In genomic region chr3:152309535-152310317, GRCh38 we compare ENCODE assay signal across 9 cellular contexts. TPM values are rescaled to one million over a fixed set of nuclear protein-coding genes. Genes with fewer than 3 reads are reported as not detected.
DNase-seq lines count a peak whose midpoint lies in the region; ATAC-seq and TF ChIP-seq lines count a peak whose summit lies in the region.
"Had no signal": no experiment of that assay in that cellular context is flagged by ENCODE, and none has a peak within 500 bp of the region (broad histone marks: within the 10 kb centered on the region; RNA-seq: fewer than 3 reads in every experiment).

No MANE protein-coding gene starts in this region.

- peak overlapping the region; percentile 65 for H3K4me3 Mint-ChIP-seq in T-helper 17 cell

- peak overlapping the region in 1 of 2 donors; percentile 61 for H3K9ac ChIP-seq in stomach smooth muscle (ENCODE audit: low read length in 2 of 2)

- TF ChIP-seq CTCF in fibroblast of pulmonary artery (IDR thresholded peaks at IDR 0.05; ENCODE audit: low read length, missing control alignments) (no peak), body of pancreas (IDR thresholded peaks at IDR 0.05) (no peak)

- peaks cover 52% of the 10 kb centered on the region for H3K4me1 Mint-ChIP-seq in T-helper 17 cell

- WGBS in body of pancreas, 2 donors = 64 to 69% methylated on average over 6 of the region's 6 CpGs

- ATAC-seq in activated CD4-positive, CD25-positive, alpha-beta regulatory T cell treated with anti-CD3 and anti-CD28 coated beads, Interleukin-2, amount 50 U/mL, for 24 hours = peak; percentile 98 to 99
- ATAC-seq in T-helper 17 cell (peak; percentile 77), GM18519 (IDR thresholded peaks at IDR 0.05; ENCODE audit: low FRiP score, unreplicated experiment) (no peak), body of pancreas (no peak), GM21825 (IDR thresholded peaks at IDR 0.05; ENCODE audit: unreplicated experiment) (no peak)

- TF ChIP-seq POLR2A in body of pancreas (IDR thresholded peaks at IDR 0.05) = no peak

- intact Hi-C loops in body of pancreas (cut with DNase I) = no loop called here

- H3K27me3 Mint-ChIP-seq in T-helper 17 cell = no peaks in the 10 kb centered on the region

- no peaks in the 10 kb centered on the region for H3K27me3 ChIP-seq in stomach smooth muscle (ENCODE audit: control insufficient read depth in 1 of 2, insufficient read depth in 2 of 2, low read length in 2 of 2)
- H3K27me3 ChIP-seq in body of pancreas = no peaks in the 10 kb centered on the region

- peak overlapping the region; percentile 95 for H3K27ac Mint-ChIP-seq in T-helper 17 cell

- H3K36me3 ChIP-seq in stomach smooth muscle (ENCODE audit: control insufficient read depth in 2 of 2, insufficient read depth in 2 of 2, low read length in 2 of 2) = no peaks in the 10 kb centered on the region
- H3K36me3 ChIP-seq in body of pancreas (replicated peaks in 1 of 2; ENCODE audit: insufficient read depth in 1 of 2, low read depth in 2 of 2) = no peaks in the 10 kb centered on the region

- peaks cover 3% of the 10 kb centered on the region for H3K36me3 Mint-ChIP-seq in T-helper 17 cell (ENCODE audit: low read depth)

- H3K27ac ChIP-seq in stomach smooth muscle (ENCODE audit: low read length) (peak overlapping the region; percentile 3), body of pancreas (peak overlapping the region in 1 of 4 donors; percentile 63)
- H3K27ac ChIP-seq: HL-60 had no signal

- no peak for DNase-seq in activated CD4-positive, CD25-positive, alpha-beta regulatory T cell (lab: John Stamatoyannopoulos, UW)
- DNase-seq in T-helper 17 cell (no peak), fibroblast of pulmonary artery (ENCODE audit: low read depth) (peak; percentile 68), body of pancreas (no peak)

- H3K9me3 ChIP-seq in T-helper 17 cell (ENCODE audit: control insufficient read depth, low read length, poor library complexity, severe bottlenecking) (no peaks in the 10 kb centered on the region), stomach smooth muscle (ENCODE audit: control insufficient read depth in 2 of 2, low read length in 2 of 2) (no peaks in the 10 kb centered on the region), body of pancreas (no peaks in the 10 kb centered on the region)

- H3K4me1 ChIP-seq in stomach smooth muscle (ENCODE audit: control insufficient read depth, insufficient read depth, low read length) (peaks cover 18% of the 10 kb centered on the region), body of pancreas (peaks cover 54% of the 10 kb centered on the region)

- H3K4me3 ChIP-seq in fibroblast of pulmonary artery (replicated peaks; ENCODE audit: low read depth, low read length) = no peak overlapping the region
- H3K4me3 ChIP-seq in stomach smooth muscle (ENCODE audit: low read length in 2 of 2) = peak overlapping the region in 1 of 2 donors; percentile 62
- H3K4me3 ChIP-seq in body of pancreas = no peak overlapping the region

RNA-seq across cellular contexts. Expression of gene MBNL1, which starts 41.0 kb away (rescaled TPM):
- total RNA-seq in T-helper 17 cell (100 to 1,000 TPM; 641 to 725 TPM), body of pancreas (10 to 100 TPM; 77.3 to 82.4 TPM)

Comparison
In these comparisons a context has a peak if more than half of its experiments do, and no peak if none do; other contexts are left out.
1. ATAC-seq: peak in activated CD4-positive, CD25-positive, alpha-beta regulatory T cell treated with anti-CD3 and anti-CD28 coated beads, Interleukin-2, amount 50 U/mL, for 24 hours (2 of 2) and T-helper 17 cell (single experiment); none in GM18519 (single experiment), body of pancreas (single experiment) and GM21825 (single experiment).
2. RNA of gene MBNL1, which starts 41.0 kb away (total RNA-seq): 641 to 725 TPM in T-helper 17 cell; 77.3 to 82.4 TPM in body of pancreas; every median in the first group is over 4 times any median in the second.